21 cellular contexts compared by ENCODE assay signal in genomic region chr10:67834375-67834774, GRCh38.
"Had no signal": no experiment of that assay in that cellular context is flagged by ENCODE, and none has a peak within 500 bp of the region (broad histone marks: within the 10 kb centered on the region; RNA-seq: fewer than 3 reads in every experiment).

No MANE protein-coding gene starts in this region.

- H3K27ac ChIP-seq: HL-60, RWPE1 had no signal

- H3K9me3 ChIP-seq: SK-N-SH had no signal

- FAIRE-seq: HTR-8/SVneo had no signal

- H3K9me2 ChIP-seq: SK-N-SH had no signal

- H3K9ac ChIP-seq: SK-N-SH had no signal

- DNase-seq: KBM-7, MM.1S, NCI-H1092 treated with DMSO at 0.1 percent for 48 hours, NCI-H1436, NCI-H187, NCI-H2029, NCI-H2081 treated with DMSO at 0.1 percent for 48 hours, NCI-H2171, NCI-H226, NCI-H446, NCI-H510A, NCI-H524 treated with DMSO at 0.1 percent for 48 hours, NCI-H69, NCI-H774, SHP77, SK-N-SH, SW 1271 had no signal

- ATAC-seq: Panc1 had no signal

- H3K4me2 ChIP-seq: SK-N-SH had no signal
